8 cellular contexts compared by ENCODE assay signal in the genomic region with DNA sequence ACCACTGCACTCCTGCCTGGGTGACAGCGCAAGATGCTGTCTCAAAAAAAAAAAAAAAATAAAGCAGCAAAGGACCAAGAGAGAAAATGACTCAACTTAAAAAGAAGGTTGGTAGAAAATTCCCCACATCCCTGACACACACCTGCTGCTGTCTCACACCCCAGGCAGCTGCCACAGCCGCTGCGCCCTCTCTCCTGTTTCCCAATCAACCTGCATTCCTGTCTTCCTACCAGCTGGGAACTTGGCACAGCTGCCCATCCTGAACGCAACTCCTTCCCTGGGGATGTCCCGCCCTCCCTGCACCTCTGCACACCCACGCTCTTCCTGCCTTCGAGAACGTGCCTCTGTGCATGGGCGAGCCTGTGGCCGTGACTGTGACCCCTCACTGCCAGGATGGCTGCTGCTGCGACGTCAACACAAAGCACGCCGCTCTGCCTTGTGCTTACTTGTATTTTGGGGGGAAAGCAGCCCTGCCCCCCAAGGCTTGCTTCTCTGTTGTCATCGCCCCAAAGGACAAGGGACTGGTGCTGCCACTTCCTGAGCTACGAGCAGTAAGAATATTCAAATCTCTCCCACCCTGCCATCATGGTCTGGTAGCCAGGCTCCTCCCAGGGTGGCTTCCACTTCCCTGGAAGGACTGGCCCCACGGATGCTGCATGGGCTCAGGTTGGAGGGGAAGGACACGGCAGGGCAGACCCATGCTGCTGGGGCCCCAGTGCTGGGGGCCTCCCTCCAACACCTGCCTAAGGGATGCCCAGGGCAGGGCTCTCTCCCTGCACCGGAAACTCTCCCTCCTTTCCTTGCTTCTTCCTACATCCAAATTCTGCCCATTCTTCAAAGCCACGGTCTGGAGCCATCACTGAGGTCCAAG. TPM values are rescaled to one million over a fixed set of nuclear protein-coding genes. Genes with fewer than 3 reads are reported as not detected.
A peak's percentile ranks its signal among the peaks of the same experiment; 100 is the strongest.
DNase-seq lines count a peak whose midpoint lies in the region; ATAC-seq, FAIRE-seq and TF ChIP-seq lines count a peak whose summit lies in the region.

No MANE protein-coding gene starts in this region.

- peak overlapping the region; percentile 71 for H3K4me3 Mint-ChIP-seq in activated CD8-positive, alpha-beta T cell treated with anti-CD3 and anti-CD28 coated beads for 36 hours
- peak overlapping the region; percentile 76 to 87 (median 80) for H3K4me3 Mint-ChIP-seq in immature natural killer cell
- H3K4me3 Mint-ChIP-seq in stimulated activated naive B cell treated with anti-CD40 and anti-IgM and Interleukin-4, amounts not matched to agents 10 μg/mL and 1 μg/mL and 100 μg/mL, for 72 hours = peak overlapping the region; percentile 78

- no peaks in the 10 kb centered on the region for H3K9me3 ChIP-seq in hepatocyte (ENCODE audit: low read depth)

- H3K9me3 Mint-ChIP-seq in activated CD8-positive, alpha-beta T cell treated with anti-CD3 and anti-CD28 coated beads for 36 hours = no peaks in the 10 kb centered on the region
- no peaks in the 10 kb centered on the region for H3K9me3 Mint-ChIP-seq in immature natural killer cell
- no peaks in the 10 kb centered on the region for H3K9me3 Mint-ChIP-seq in stimulated activated naive B cell treated with anti-CD40 and anti-IgM and Interleukin-4, amounts not matched to agents 10 μg/mL and 1 μg/mL and 100 μg/mL, for 72 hours

- peaks cover 16% of the 10 kb centered on the region for H3K36me3 Mint-ChIP-seq in activated CD8-positive, alpha-beta T cell treated with anti-CD3 and anti-CD28 coated beads for 36 hours (ENCODE audit: low read depth)
- peaks cover 0 to 4% (median 0%) of the 10 kb centered on the region in 3 donors for H3K36me3 Mint-ChIP-seq in immature natural killer cell
- peaks cover 12 to 22% of the 10 kb centered on the region in 2 donors for H3K36me3 Mint-ChIP-seq in stimulated activated naive B cell treated with anti-CD40 and anti-IgM and Interleukin-4, amounts not matched to agents 10 μg/mL and 1 μg/mL and 100 μg/mL, for 72 hours

- H3K27me3 ChIP-seq in hepatocyte = no peaks in the 10 kb centered on the region

- peak; percentile 78 for ATAC-seq in activated CD8-positive, alpha-beta T cell treated with anti-CD3 and anti-CD28 coated beads for 36 hours
- ATAC-seq in stimulated activated naive B cell treated with anti-CD40 and anti-IgM and Interleukin-4, amounts not matched to agents 10 μg/mL and 1 μg/mL and 100 μg/mL, for 72 hours (replicated peaks) = peak; percentile 70 to 75
- ATAC-seq in HG02852 (IDR thresholded peaks at IDR 0.05; ENCODE audit: unreplicated experiment) = no peak

- WGBS in hepatocyte (ENCODE audit: low lambda C conversion rate, missing lambda C conversion rate) = 91% methylated on average over 19 of the region's 20 CpGs

- peaks cover 84% of the 10 kb centered on the region for H3K79me2 ChIP-seq in hepatocyte

- H3K4me1 Mint-ChIP-seq in activated CD8-positive, alpha-beta T cell treated with anti-CD3 and anti-CD28 coated beads for 36 hours (ENCODE audit: low read depth) = peaks cover 60% of the 10 kb centered on the region
- H3K4me1 Mint-ChIP-seq in immature natural killer cell = peaks cover 54 to 55% of the 10 kb centered on the region in 2 donors
- peaks cover 68 to 92% of the 10 kb centered on the region in 2 donors for H3K4me1 Mint-ChIP-seq in stimulated activated naive B cell treated with anti-CD40 and anti-IgM and Interleukin-4, amounts not matched to agents 10 μg/mL and 1 μg/mL and 100 μg/mL, for 72 hours

- CTCF ChIA-PET in activated CD8-positive, alpha-beta T cell treated with anti-CD3 and anti-CD28 coated beads for 36 hours (lab: Charles Lee) = interaction anchor here (0.6 to 3.3 kb wide), 8 partner anchors 9 to 113 kb away, joined by 3 to 15 read pairs (median 4); a partner anchor contains a TSS

- intact Hi-C loops in activated CD8-positive, alpha-beta T cell treated with anti-CD3 and anti-CD28 coated beads for 36 hours (cut with micrococcal nuclease) = no loop called here

- no peaks in the 10 kb centered on the region for H3K27me3 Mint-ChIP-seq in activated CD8-positive, alpha-beta T cell treated with anti-CD3 and anti-CD28 coated beads for 36 hours
- peaks cover 0 to 2% (median 0%) of the 10 kb centered on the region in 3 donors for H3K27me3 Mint-ChIP-seq in immature natural killer cell (ENCODE audit: low read depth in 3 of 3)
- no peaks in the 10 kb centered on the region for H3K27me3 Mint-ChIP-seq in stimulated activated naive B cell treated with anti-CD40 and anti-IgM and Interleukin-4, amounts not matched to agents 10 μg/mL and 1 μg/mL and 100 μg/mL, for 72 hours

- peaks cover 27% of the 10 kb centered on the region for H3K4me1 ChIP-seq in hepatocyte (ENCODE audit: insufficient read depth)

- no peak overlapping the region for H3K4me3 ChIP-seq in hepatocyte

- H3K27ac Mint-ChIP-seq in activated CD8-positive, alpha-beta T cell treated with anti-CD3 and anti-CD28 coated beads for 36 hours = peak overlapping the region; percentile 87
- peak overlapping the region; percentile 68 to 94 (median 91) for H3K27ac Mint-ChIP-seq in immature natural killer cell
- H3K27ac Mint-ChIP-seq in stimulated activated naive B cell treated with anti-CD40 and anti-IgM and Interleukin-4, amounts not matched to agents 10 μg/mL and 1 μg/mL and 100 μg/mL, for 72 hours = peak overlapping the region; percentile 95

- no peak overlapping the region for H2AFZ ChIP-seq in hepatocyte

- H3K36me3 ChIP-seq in hepatocyte (replicated peaks; ENCODE audit: insufficient read depth, low read depth) = no peaks in the 10 kb centered on the region

- no peak for TF ChIP-seq POLR2A in H54 (IDR thresholded peaks at IDR 0.05; ENCODE audit: low read depth, low read length)

- TF ChIP-seq CTCF in activated CD8-positive, alpha-beta T cell treated with anti-CD3 and anti-CD28 coated beads for 36 hours (IDR thresholded peaks at IDR 0.05) = no peak
- TF ChIP-seq CTCF in hepatocyte (IDR thresholded peaks at IDR 0.05; ENCODE audit: poor library complexity) = no peak

- no peaks in the 10 kb centered on the region for H3K9me2 ChIP-seq in hepatocyte (replicated peaks; ENCODE audit: insufficient read depth)

- no peak overlapping the region for H3K27ac ChIP-seq in hepatocyte

- POLR2A ChIA-PET in activated CD8-positive, alpha-beta T cell treated with anti-CD3 and anti-CD28 coated beads for 36 hours (lab: Charles Lee) = interaction anchor here (0.6 to 2.0 kb wide), 8 partner anchors 9 to 265 kb away, joined by 3 to 7 read pairs (median 4); a partner anchor contains a TSS

- H3K4me2 ChIP-seq in hepatocyte = no peak overlapping the region

- peak; percentile 64 for FAIRE-seq in H54 (lab: Jason Lieb, UNC)

- DNase-seq in A172 (ENCODE audit: low spot score) (peak; percentile 97), H54 (ENCODE audit: insufficient read length, low spot score) (peak; percentile 85), immature natural killer cell (no peak), hepatocyte (ENCODE audit: low spot score) (no peak), RPMI8226 (no peak)
- peak; percentile 82 for DNase-seq in activated CD8-positive, alpha-beta T cell treated with anti-CD3 and anti-CD28 coated beads for 36 hours
- DNase-seq in stimulated activated naive B cell treated with anti-CD40 and anti-IgM and Interleukin-4, amounts not matched to agents 10 μg/mL and 1 μg/mL and 100 μg/mL, for 72 hours = peak; percentile 82

- peaks cover 52% of the 10 kb centered on the region for H4K20me1 ChIP-seq in hepatocyte (ENCODE audit: insufficient read depth, poor library complexity, severe bottlenecking)

RNA-seq across cellular contexts. Expression of a gene that starts 20.7 kb away (rescaled TPM):
- total RNA-seq in A172 (2014; rRNA removed; shearing (Covaris generic)) = 94.0 and 137 TPM in 2 replicates
- 10 to 100 TPM; 53.1 to 59.2 TPM for total RNA-seq in activated CD8-positive, alpha-beta T cell treated with anti-CD3 and anti-CD28 coated beads for 36 hours
- 10 to 100 TPM; 13.8 to 24.6 (median 18.4) TPM for polyA plus RNA-seq in immature natural killer cell
- 71.8 and 81.7 TPM in 2 replicates for total RNA-seq in hepatocyte
- 111 and 114 TPM in 2 replicates for polyA plus RNA-seq in hepatocyte

RNA-seq across cellular contexts. Expression of a gene that starts 22.8 kb away (rescaled TPM):
- total RNA-seq in A172 (2014; rRNA removed; shearing (Covaris generic)) = 37.8 and 52.7 TPM in 2 replicates
- total RNA-seq in activated CD8-positive, alpha-beta T cell treated with anti-CD3 and anti-CD28 coated beads for 36 hours = 10 to 100 TPM; 78.3 to 80.5 TPM
- 1 to 10 TPM; 1.5 to 8.5 (median 2.9) TPM for polyA plus RNA-seq in immature natural killer cell
- 5.5 and 6.2 TPM in 2 replicates for total RNA-seq in hepatocyte
- polyA plus RNA-seq in hepatocyte = 6.5 and 11.1 TPM in 2 replicates

RNA-seq across cellular contexts. Expression of a gene that starts 36.3 kb away (rescaled TPM):
- total RNA-seq in A172 (2014; rRNA removed; shearing (Covaris generic)) = 6.4 and 6.6 TPM in 2 replicates
- total RNA-seq in activated CD8-positive, alpha-beta T cell treated with anti-CD3 and anti-CD28 coated beads for 36 hours = 10 to 100 TPM; 15.5 to 16.6 TPM
- polyA plus RNA-seq in immature natural killer cell (10 to 100 TPM in 2 of 3 donors, 1 to 10 TPM in 1; 9.0 to 13.4 (median 11.3) TPM), hepatocyte (17.0 and 21.9 TPM in 2 replicates)
- 11.2 and 16.6 TPM in 2 replicates for total RNA-seq in hepatocyte

RNA-seq across cellular contexts. Expression of a gene that starts 41.0 kb away (rescaled TPM):
- 73.5 and 96.1 TPM in 2 replicates for total RNA-seq in A172 (2014; rRNA removed; shearing (Covaris generic))
- 10 to 100 TPM in 1 of 2 experiments, 1 to 10 TPM in 1; 9.6 to 14.6 TPM for total RNA-seq in activated CD8-positive, alpha-beta T cell treated with anti-CD3 and anti-CD28 coated beads for 36 hours
- polyA plus RNA-seq in immature natural killer cell (1 to 10 TPM in 1 of 3 donors, under 1 TPM in 1, not detected in 1; 0.89 to 4.2 TPM), hepatocyte (34.4 and 45.2 TPM in 2 replicates)
- total RNA-seq in hepatocyte = 27.5 and 28.1 TPM in 2 replicates

Comparison
In these comparisons a context has a peak if more than half of its experiments do, and no peak if none do; other contexts are left out.
1. DNase-seq: peak in A172 (single experiment), H54 (single experiment), activated CD8-positive, alpha-beta T cell treated with anti-CD3 and anti-CD28 coated beads for 36 hours (single experiment) and stimulated activated naive B cell treated with anti-CD40 and anti-IgM and Interleukin-4, amounts not matched to agents 10 μg/mL and 1 μg/mL and 100 μg/mL, for 72 hours (single experiment); none in immature natural killer cell (0 of 3), hepatocyte (single experiment) and RPMI8226 (single experiment).
2. Peak in every context shown above with its lines, with median percentiles within 50 percentile points of each other: H3K27ac Mint-ChIP-seq and H3K4me3 Mint-ChIP-seq.